Comparison of ENCODE assay signal across 13 cellular contexts in genomic region chr18:44536041-44536440, GRCh38.
DNase-seq lines count a peak whose midpoint lies in the region; ATAC-seq and TF ChIP-seq lines count a peak whose summit lies in the region.
"Had no signal": no experiment of that assay in that cellular context is flagged by ENCODE, and none has a peak within 500 bp of the region (broad histone marks: within the 10 kb centered on the region; RNA-seq: fewer than 3 reads in every experiment).

No MANE protein-coding gene starts in this region.

- no peak overlapping the region for H3K4me3 ChIP-seq in astrocyte of the cerebellum (ENCODE audit: low read depth, low read length)

- H3K4me1 ChIP-seq in foreskin keratinocyte, result peaks cover 17% of the 10 kb centered on the region
- H3K4me1 ChIP-seq: parathyroid adenoma had no signal

- H3K36me3 Mint-ChIP-seq in stimulated activated memory B cell treated with anti-CD40 and anti-IgM and Interleukin-4, amounts not matched to agents 10 μg/mL and 1 μg/mL and 100 μg/mL, for 72 hours, result no peaks in the 10 kb centered on the region

- ATAC-seq in left ventricle myocardium superior (peak; percentile 55), Right ventricle myocardium inferior (no peak), foreskin keratinocyte (peak; percentile 58)
- no peak for ATAC-seq in activated CD4-positive, CD25-positive, alpha-beta regulatory T cell treated with anti-CD3 and anti-CD28 coated beads, Interleukin-2, amount 50 U/mL, for 24 hours
- ATAC-seq in stimulated activated memory B cell treated with anti-CD40 and anti-IgM and Interleukin-4, amounts not matched to agents 10 μg/mL and 1 μg/mL and 100 μg/mL, for 72 hours, result no peak

- no peak overlapping the region for H3K27ac ChIP-seq in foreskin keratinocyte
- H3K27ac ChIP-seq: parathyroid adenoma had no signal

- no peak for DNase-seq in left ventricle myocardium superior
- DNase-seq in Right ventricle myocardium inferior (ENCODE audit: missing footprints), result no peak
- DNase-seq in astrocyte of the cerebellum (ENCODE audit: low read depth), result peak; percentile 77
- peak; percentile 46 to 72 for DNase-seq in foreskin keratinocyte
- DNase-seq in GDM1 (lab: John Stamatoyannopoulos, UW), result no peak
- no peak for DNase-seq in stimulated activated CD4-positive, alpha-beta T cell treated with anti-CD3 and anti-CD28 coated beads, Interleukin-4, amount 100 ng/mL, for 1 hour
- DNase-seq: activated CD4-positive, alpha-beta T cell treated with anti-CD3 and anti-CD28 coated beads for 4 hours; stimulated activated CD8-positive, alpha-beta memory T cell treated with anti-CD3 and anti-CD28 coated beads, Interleukin-4, amount 100 ng/mL, for 48 hours; SW 1271; trophoblast cell had no signal

- no peak overlapping the region for H3K27ac Mint-ChIP-seq in stimulated activated memory B cell treated with anti-CD40 and anti-IgM and Interleukin-4, amounts not matched to agents 10 μg/mL and 1 μg/mL and 100 μg/mL, for 72 hours

- H3K4me1 Mint-ChIP-seq in stimulated activated memory B cell treated with anti-CD40 and anti-IgM and Interleukin-4, amounts not matched to agents 10 μg/mL and 1 μg/mL and 100 μg/mL, for 72 hours, result peaks cover 21% of the 10 kb centered on the region

- no peak overlapping the region for H3K4me3 Mint-ChIP-seq in stimulated activated memory B cell treated with anti-CD40 and anti-IgM and Interleukin-4, amounts not matched to agents 10 μg/mL and 1 μg/mL and 100 μg/mL, for 72 hours

- H3K27me3 Mint-ChIP-seq in stimulated activated memory B cell treated with anti-CD40 and anti-IgM and Interleukin-4, amounts not matched to agents 10 μg/mL and 1 μg/mL and 100 μg/mL, for 72 hours, result no peaks in the 10 kb centered on the region

- no peaks in the 10 kb centered on the region for H3K27me3 ChIP-seq in foreskin keratinocyte

- in situ Hi-C loops in astrocyte of the cerebellum (cut with HindIII; ENCODE audit: low sequenced_read_pairs), result no loop called here

- intact Hi-C loops in left ventricle myocardium superior (cut with micrococcal nuclease) (no loop called here), Right ventricle myocardium inferior (cut with DNase I) (no loop called here)

- TF ChIP-seq CTCF in astrocyte of the cerebellum (IDR thresholded peaks at IDR 0.05; ENCODE audit: low read depth, low read length, missing control alignments) (no peak), foreskin keratinocyte (conservative IDR thresholded peaks at IDR 0.05) (no peak)

- no peaks in the 10 kb centered on the region for H3K9me3 Mint-ChIP-seq in stimulated activated memory B cell treated with anti-CD40 and anti-IgM and Interleukin-4, amounts not matched to agents 10 μg/mL and 1 μg/mL and 100 μg/mL, for 72 hours

Comparison
In these comparisons a context has a peak if more than half of its experiments do, and no peak if none do; other contexts are left out.
1. ATAC-seq: peak in left ventricle myocardium superior (single experiment) and foreskin keratinocyte (single experiment); none in Right ventricle myocardium inferior (single experiment), activated CD4-positive, CD25-positive, alpha-beta regulatory T cell treated with anti-CD3 and anti-CD28 coated beads, Interleukin-2, amount 50 U/mL, for 24 hours (0 of 2) and stimulated activated memory B cell treated with anti-CD40 and anti-IgM and Interleukin-4, amounts not matched to agents 10 μg/mL and 1 μg/mL and 100 μg/mL, for 72 hours (single experiment).
2. DNase-seq: peak in astrocyte of the cerebellum (single experiment) and foreskin keratinocyte (2 of 2); none in left ventricle myocardium superior (single experiment), Right ventricle myocardium inferior (single experiment), GDM1 (single experiment) and stimulated activated CD4-positive, alpha-beta T cell treated with anti-CD3 and anti-CD28 coated beads, Interleukin-4, amount 100 ng/mL, for 1 hour (single experiment).